In genomic region chr1:243756529-243756928, GRCh38 we compare ENCODE assay signal across 22 cellular contexts.
DNase-seq lines count a peak whose midpoint lies in the region; ATAC-seq, FAIRE-seq and TF ChIP-seq lines count a peak whose summit lies in the region.
"Had no signal": no experiment of that assay in that cellular context is flagged by ENCODE, and none has a peak within 500 bp of the region (broad histone marks: within the 10 kb centered on the region; RNA-seq: fewer than 3 reads in every experiment).

No MANE protein-coding gene starts in this region.

- H3K79me2 ChIP-seq in mammary epithelial cell (ENCODE audit: insufficient read depth, low read length) (no peaks in the 10 kb centered on the region), GM12878 (ENCODE audit: control insufficient read depth, insufficient read depth, low read length) (no peaks in the 10 kb centered on the region)

- peak; percentile 41 for FAIRE-seq in GM12878 (lab: Jason Lieb, UNC)

- H3K9me3 ChIP-seq in mammary epithelial cell (replicated peaks; ENCODE audit: insufficient read depth, low read length) (no peaks in the 10 kb centered on the region), GM12878 (replicated peaks; ENCODE audit: control insufficient read depth, insufficient read depth, low read length) (no peaks in the 10 kb centered on the region), tibial artery (no peaks in the 10 kb centered on the region), adrenal gland (replicated peaks in 1 of 3) (no peaks in the 10 kb centered on the region)
- H3K9me3 ChIP-seq: Peyer's patch, SJCRH30 had no signal

- peak; percentile 12 for DNase-seq in mammary epithelial cell
- no peak for DNase-seq in MCF 10A (ENCODE audit: unreplicated experiment)
- no peak for DNase-seq in HEK293T (ENCODE audit: extremely low spot score)
- DNase-seq in GM12878 (ENCODE audit: low read depth, low spot score), result no peak
- peak; percentile 25 for DNase-seq in renal cortical epithelial cell (ENCODE audit: low read depth)
- no peak for DNase-seq in tibial artery
- DNase-seq in adrenal gland, result no peak
- DNase-seq: CD4-positive, CD25-positive, alpha-beta regulatory T cell; DMS153; H7; KBM-7; NCI-H1092 treated with DMSO at 0.1 percent for 48 hours; NCI-H146; NCI-H2029; NCI-H2171; NCI-H345; NCI-H524; NCI-H774; NK-92 treated with Interleukin-12 subunit alpha and Interleukin-12 subunit beta, amount 100 ng/mL, for 24 hours; Peyer's patch; SJCRH30 had no signal

- dilution Hi-C loops in mammary epithelial cell (cut with HindIII; ENCODE audit: low sequenced_read_pairs), result no loop called here

- SMC1A ChIA-PET in GM12878 (lab: Charles Lee; ENCODE audit: uncharacterized antibody, unreplicated experiment), result interaction anchor here (1.5 kb wide), 1 partner anchor 413 kb away, joined by 4 read pairs; no protein-coding TSS in a partner anchor

- no peak for TF ChIP-seq EP300 in GM12878 (IDR thresholded peaks at IDR 0.05; ENCODE audit: borderline replicate concordance in 1 of 2, control insufficient read depth in 1 of 2, low read depth in 2 of 2, low read length in 2 of 2)

- ATAC-seq in GM12878 (no peak), HG03139 (IDR thresholded peaks at IDR 0.05; ENCODE audit: unreplicated experiment) (no peak)

- no peak overlapping the region for H3K4me2 ChIP-seq in mammary epithelial cell (ENCODE audit: insufficient read depth, low read depth, low read length)
- H3K4me2 ChIP-seq in GM12878 (ENCODE audit: control insufficient read depth, insufficient read depth), result no peak overlapping the region

- H3K9ac ChIP-seq in mammary epithelial cell (ENCODE audit: insufficient read depth, low read length) (no peak overlapping the region), GM12878 (ENCODE audit: control insufficient read depth, insufficient read depth, low read length) (no peak overlapping the region)

- POLR2A ChIA-PET in MCF 10A (lab: Yijun Ruan, JAX) (no interaction called here), HEK293T (lab: Yijun Ruan, JAX) (no interaction called here), GM12878 (lab: Charles Lee) (no interaction called here)

- H3K36me3 ChIP-seq in mammary epithelial cell (ENCODE audit: insufficient read depth, low read length) (no peaks in the 10 kb centered on the region), GM12878 (ENCODE audit: control insufficient read depth in 2 of 2, insufficient read depth in 2 of 2, low read length in 1 of 2) (no peaks in the 10 kb centered on the region; a peak in 1 of 4 replicates), tibial artery (no peaks in the 10 kb centered on the region), adrenal gland (replicated peaks in 1 of 2) (no peaks in the 10 kb centered on the region)
- H3K36me3 ChIP-seq: Peyer's patch had no signal

- H3K36me3 Mint-ChIP-seq in MCF 10A (ENCODE audit: insufficient read depth, unreplicated experiment), result no peaks in the 10 kb centered on the region
- H3K36me3 Mint-ChIP-seq: CD4-positive, CD25-positive, alpha-beta regulatory T cell had no signal

- RAD21 ChIA-PET in GM12878 (lab: Charles Lee; ENCODE audit: unreplicated experiment), result no interaction called here

- no peak overlapping the region for H3K27ac Mint-ChIP-seq in MCF 10A (ENCODE audit: low read depth, unreplicated experiment)

- no peak for TF ChIP-seq RAD21 in GM12878 (IDR thresholded peaks at IDR 0.05; ENCODE audit: insufficient read depth, low read depth, low read length)

- H3K4me3 ChIP-seq in mammary epithelial cell (replicated peaks in 1 of 3; ENCODE audit: insufficient read depth in 1 of 3, low read depth in 2 of 3, low read length in 3 of 3) (no peak overlapping the region), GM12878 (no peak overlapping the region), tibial artery (no peak overlapping the region), adrenal gland (no peak overlapping the region)
- H3K4me3 ChIP-seq: Peyer's patch, SJCRH30 had no signal

- H3K9me3 Mint-ChIP-seq in MCF 10A (ENCODE audit: unreplicated experiment), result no peaks in the 10 kb centered on the region
- H3K9me3 Mint-ChIP-seq: CD4-positive, CD25-positive, alpha-beta regulatory T cell had no signal

- BruUV-seq in mammary epithelial cell (replicated peaks; lab: Mats Ljungman, UMichigan) (no TSS peak), MCF 10A (replicated peaks; lab: Mats Ljungman, UMichigan) (no TSS peak), GM12878 (replicated peaks; lab: Mats Ljungman, UMichigan) (no TSS peak)

- CTCF ChIA-PET in mammary epithelial cell (lab: Charles Lee; ENCODE audit: low non-redundant PET) (no interaction called here), MCF 10A (lab: Yijun Ruan, JAX) (interaction anchor here (1.1 to 1.7 kb wide), 4 partner anchors 11 to 517 kb away, joined by 3 to 6 read pairs (median 4); no protein-coding TSS in a partner anchor), HEK293T (lab: Yijun Ruan, JAX) (no interaction called here), GM12878 (lab: Yijun Ruan, JAX) (no interaction called here)

- H3K4me1 ChIP-seq in mammary epithelial cell (ENCODE audit: insufficient read depth, low read length), result no peaks in the 10 kb centered on the region
- no peaks in the 10 kb centered on the region for H3K4me1 ChIP-seq in GM12878 (ENCODE audit: control insufficient read depth, insufficient read depth, low read length)
- peaks cover 0 to 42% (median 4%) of the 10 kb centered on the region in 4 donors for H3K4me1 ChIP-seq in tibial artery
- H3K4me1 ChIP-seq in adrenal gland (replicated peaks in 1 of 2), result peaks cover 4 to 33% of the 10 kb centered on the region in 2 donors
- H3K4me1 ChIP-seq: Peyer's patch, SJCRH30 had no signal

- H2AFZ ChIP-seq in mammary epithelial cell (ENCODE audit: low read depth, low read length) (no peak overlapping the region), GM12878 (ENCODE audit: control insufficient read depth, low read depth, low read length) (no peak overlapping the region)

- TF ChIP-seq POLR2A in GM12878 (IDR thresholded peaks at IDR 0.05; ENCODE audit: low read depth, low read length), result no peak
- no peak for TF ChIP-seq POLR2A in adrenal gland (IDR thresholded peaks at IDR 0.05)

- intact Hi-C loops in mammary epithelial cell (cut with micrococcal nuclease), result no loop called here
- intact Hi-C loops in MCF 10A (cut with micrococcal nuclease), result loop anchor here (2.0 kb wide), 1 partner anchor 30 kb away; no protein-coding TSS in a partner anchor
- intact Hi-C loops in GM12878 (cut with micrococcal nuclease; ENCODE audit: unreplicated experiment), result no loop called here
- intact Hi-C loops in tibial artery (cut with DNase I; ENCODE audit: low total_unique reads), result no loop called here
- intact Hi-C loops in adrenal gland (cut with DNase I), result no loop called here

- no peak overlapping the region for H3K27ac ChIP-seq in mammary epithelial cell (ENCODE audit: insufficient read depth, low read depth, low read length)
- H3K27ac ChIP-seq in GM12878 (ENCODE audit: control insufficient read depth, insufficient read depth), result no peak overlapping the region
- H3K27ac ChIP-seq in tibial artery, result no peak overlapping the region
- H3K27ac ChIP-seq in adrenal gland, result no peak overlapping the region
- H3K27ac ChIP-seq: Peyer's patch, SJCRH30 had no signal

- H3K27me3 ChIP-seq in mammary epithelial cell (ENCODE audit: insufficient read depth, low read length) (no peaks in the 10 kb centered on the region), GM12878 (replicated peaks in 1 of 2; ENCODE audit: control insufficient read depth in 2 of 2, insufficient read depth in 2 of 2, low read length in 1 of 2) (no peaks in the 10 kb centered on the region; a peak in 1 of 4 replicates), tibial artery (no peaks in the 10 kb centered on the region), adrenal gland (no peaks in the 10 kb centered on the region)
- H3K27me3 ChIP-seq: Peyer's patch, SJCRH30 had no signal

- H4K20me1 ChIP-seq in mammary epithelial cell (ENCODE audit: insufficient read depth, low read length), result no peaks in the 10 kb centered on the region
- no peaks in the 10 kb centered on the region for H4K20me1 ChIP-seq in GM12878 (ENCODE audit: control insufficient read depth, insufficient read depth)

- in situ Hi-C loops in mammary epithelial cell (cut with MboI; ENCODE audit: low sequenced_read_pairs in 2 of 2), result no loop called here
- in situ Hi-C loops in GM12878 (cut with MboI), result no loop called here

- TF ChIP-seq CTCF in mammary epithelial cell (conservative IDR thresholded peaks at IDR 0.05 in 1 of 2, IDR thresholded peaks at IDR 0.05 in 1 of 2; ENCODE audit: extremely low read depth in 1 of 2, insufficient read depth in 1 of 2, low read depth in 1 of 2, low read length in 2 of 2) (no peak), MCF 10A (IDR thresholded peaks at IDR 0.05; ENCODE audit: unreplicated experiment) (no peak), GM12878 (IDR thresholded peaks at IDR 0.05 in 2 of 3, conservative IDR thresholded peaks at IDR 0.05 in 1 of 3; ENCODE audit: control insufficient read depth in 2 of 3, extremely low read depth in 1 of 3, insufficient read depth in 1 of 3, low read depth in 3 of 3, low read length in 3 of 3) (no peak), tibial artery (IDR thresholded peaks at IDR 0.05) (no peak), adrenal gland (IDR thresholded peaks at IDR 0.05) (no peak)

- H3K4me3 Mint-ChIP-seq in MCF 10A (ENCODE audit: unreplicated experiment), result no peak overlapping the region
- H3K4me3 Mint-ChIP-seq: CD4-positive, CD25-positive, alpha-beta regulatory T cell had no signal

- H3K27me3 Mint-ChIP-seq in MCF 10A (ENCODE audit: insufficient read depth, unreplicated experiment), result no peaks in the 10 kb centered on the region

- H3K4me1 Mint-ChIP-seq in MCF 10A (ENCODE audit: insufficient read depth, unreplicated experiment), result no peaks in the 10 kb centered on the region

TF ChIP-seq in HEK293T, 16 proteins besides CTCF, POLR2A, EP300 and RAD21 (continues in another document):
- no peak for TF ChIP-seq FOXA1 (IDR thresholded peaks at IDR 0.05)
- no peak for TF ChIP-seq SP1 (IDR thresholded peaks at IDR 0.05)
- no peak for TF ChIP-seq FOXK2 (IDR thresholded peaks at IDR 0.05)
- TF ChIP-seq L3MBTL2 (conservative IDR thresholded peaks at IDR 0.05), result no peak

TF ChIP-seq in GM12878, 131 proteins besides CTCF, POLR2A, EP300 and RAD21:
- TF ChIP-seq ZNF274 (IDR thresholded peaks at IDR 0.05; ENCODE audit: insufficient read depth, insufficient read length), result no peak

Comparison
In these comparisons a context has a peak if more than half of its experiments do, and no peak if none do; other contexts are left out.
1. DNase-seq: peak in mammary epithelial cell (single experiment) and renal cortical epithelial cell (single experiment); none in MCF 10A (single experiment), HEK293T (single experiment), GM12878 (single experiment), tibial artery (0 of 2) and adrenal gland (0 of 7).